In genomic region chr1:248926401-248927182, GRCh38 we compare ENCODE assay signal across 1 cellular context.
A peak's percentile ranks its signal among the peaks of the same experiment; 100 is the strongest.
TF ChIP-seq lines count a peak whose summit lies in the region.

No MANE protein-coding gene starts in this region.

TF ChIP-seq in K562, 482 proteins besides CTCF, POLR2A, EP300 and RAD21 (continued from another document and continues in another):
- TF ChIP-seq ZNF277 (CRISPR knock-in tag; IDR thresholded peaks at IDR 0.05; ENCODE audit: borderline replicate concordance) (no peak), ZEB2 (IDR thresholded peaks at IDR 0.05) (no peak), ZC3H11A (IDR thresholded peaks at IDR 0.05; ENCODE audit: low read depth, low read length) (no peak), KDM5B (IDR thresholded peaks at IDR 0.05; ENCODE audit: insufficient replicate concordance, low read depth, low read length) (no peak), POLR2AphosphoS2 (IDR thresholded peaks at IDR 0.05; ENCODE audit: low read length) (no peak), GTF2B (IDR thresholded peaks at IDR 0.05; ENCODE audit: extremely low read depth, insufficient read length) (no peak), ZNF224 (CRISPR knock-in tag; IDR thresholded peaks at IDR 0.05) (no peak), ZNF695 (CRISPR knock-in tag; IDR thresholded peaks at IDR 0.05) (no peak), EWSR1 (IDR thresholded peaks at IDR 0.05; ENCODE audit: borderline replicate concordance, low read depth, partially characterized antibody) (no peak), E2F4 (CRISPR knock-in tag; IDR thresholded peaks at IDR 0.05; ENCODE audit: low read depth) (no peak), MYC (IDR thresholded peaks at IDR 0.05; ENCODE audit: low read depth, low read length) (0 out of 2 replicates have a peak, but pooled peaks have one; percentile 34), MYC (CRISPR knock-in tag; IDR thresholded peaks at IDR 0.05; ENCODE audit: borderline replicate concordance, low read depth) (no peak), ZNF212 (CRISPR knock-in tag; IDR thresholded peaks at IDR 0.05) (no peak), XRCC4 (IDR thresholded peaks at IDR 0.05; ENCODE audit: extremely low read depth, insufficient read depth, insufficient read length) (no peak), NCOA2 (IDR thresholded peaks at IDR 0.05; ENCODE audit: partially characterized antibody in 2 of 2) (no peak), ZBTB17 (CRISPR knock-in tag; IDR thresholded peaks at IDR 0.05) (no peak), MEF2A (IDR thresholded peaks at IDR 0.05; ENCODE audit: control insufficient read depth, low read depth, low read length) (no peak), GATA2 (CRISPR knock-in tag; IDR thresholded peaks at IDR 0.05) (peak; percentile 66; the same call in 1 of the 2 replicates), SETDB1 (IDR thresholded peaks at IDR 0.05; ENCODE audit: low read length) (no peak), FOXM1 (IDR thresholded peaks at IDR 0.05; ENCODE audit: low read depth) (no peak), FOXM1 (CRISPR knock-in tag; IDR thresholded peaks at IDR 0.05; ENCODE audit: low read depth) (no peak), BMI1 (IDR thresholded peaks at IDR 0.05; ENCODE audit: low read length) (no peak), MYNN (IDR thresholded peaks at IDR 0.05) (no peak), MYNN (CRISPR knock-in tag; IDR thresholded peaks at IDR 0.05) (no peak), FOXP4 (CRISPR knock-in tag; IDR thresholded peaks at IDR 0.05; ENCODE audit: borderline replicate concordance) (no peak), CBX2 (IDR thresholded peaks at IDR 0.05; ENCODE audit: insufficient read depth, low read length, poor library complexity, severe bottlenecking) (no peak), CXXC5 (CRISPR knock-in tag; IDR thresholded peaks at IDR 0.05) (no peak), LCOR (CRISPR knock-in tag; IDR thresholded peaks at IDR 0.05) (peak; percentile 59; the same call in 1 of the 2 replicates), ZBTB9 (CRISPR knock-in tag; IDR thresholded peaks at IDR 0.05) (no peak), ZC3H4 (CRISPR knock-in tag; IDR thresholded peaks at IDR 0.05; ENCODE audit: borderline replicate concordance) (no peak), PKNOX1 (IDR thresholded peaks at IDR 0.05) (peak; percentile 70), UBTF (IDR thresholded peaks at IDR 0.05; ENCODE audit: borderline replicate concordance in 1 of 2, low read depth in 2 of 2, low read length in 2 of 2) (no peak), SLC30A9 (CRISPR knock-in tag; IDR thresholded peaks at IDR 0.05) (no peak), ILF3 (IDR thresholded peaks at IDR 0.05; ENCODE audit: borderline replicate concordance) (no peak), KAT7 (CRISPR knock-in tag; IDR thresholded peaks at IDR 0.05; ENCODE audit: borderline replicate concordance) (no peak), NR2C1 (IDR thresholded peaks at IDR 0.05) (no peak), NR2C1 (tag; IDR thresholded peaks at IDR 0.05) (no peak), ZNF586 (CRISPR knock-in tag; conservative IDR thresholded peaks at IDR 0.05) (no peak), DMBX1 (CRISPR knock-in tag; IDR thresholded peaks at IDR 0.05; ENCODE audit: borderline replicate concordance) (no peak), SREBF1 (IDR thresholded peaks at IDR 0.05; ENCODE audit: borderline replicate concordance, low read depth, low read length) (no peak), NR1H2 (CRISPR knock-in tag; IDR thresholded peaks at IDR 0.05) (no peak), NCOA4 (IDR thresholded peaks at IDR 0.05; ENCODE audit: partially characterized antibody) (no peak), TCFL5 (CRISPR knock-in tag; conservative IDR thresholded peaks at IDR 0.05) (no peak), MXI1 (IDR thresholded peaks at IDR 0.05; ENCODE audit: low read depth, low read length) (no peak), FUS (optimal IDR thresholded peaks at IDR 0.05; ENCODE audit: low read depth, low read length) (no peak), ERF (CRISPR knock-in tag; IDR thresholded peaks at IDR 0.05) (no peak), CBFA2T3 (IDR thresholded peaks at IDR 0.05) (peak; percentile 49), TCF3 (CRISPR knock-in tag; IDR thresholded peaks at IDR 0.05) (peak; percentile 52), ELF2 (CRISPR knock-in tag; IDR thresholded peaks at IDR 0.05) (no peak), KDM1A (IDR thresholded peaks at IDR 0.05) (peak; percentile 68 to 75; a peak in 2 of 4 replicates)
- TF ChIP-seq, protein P1, sequence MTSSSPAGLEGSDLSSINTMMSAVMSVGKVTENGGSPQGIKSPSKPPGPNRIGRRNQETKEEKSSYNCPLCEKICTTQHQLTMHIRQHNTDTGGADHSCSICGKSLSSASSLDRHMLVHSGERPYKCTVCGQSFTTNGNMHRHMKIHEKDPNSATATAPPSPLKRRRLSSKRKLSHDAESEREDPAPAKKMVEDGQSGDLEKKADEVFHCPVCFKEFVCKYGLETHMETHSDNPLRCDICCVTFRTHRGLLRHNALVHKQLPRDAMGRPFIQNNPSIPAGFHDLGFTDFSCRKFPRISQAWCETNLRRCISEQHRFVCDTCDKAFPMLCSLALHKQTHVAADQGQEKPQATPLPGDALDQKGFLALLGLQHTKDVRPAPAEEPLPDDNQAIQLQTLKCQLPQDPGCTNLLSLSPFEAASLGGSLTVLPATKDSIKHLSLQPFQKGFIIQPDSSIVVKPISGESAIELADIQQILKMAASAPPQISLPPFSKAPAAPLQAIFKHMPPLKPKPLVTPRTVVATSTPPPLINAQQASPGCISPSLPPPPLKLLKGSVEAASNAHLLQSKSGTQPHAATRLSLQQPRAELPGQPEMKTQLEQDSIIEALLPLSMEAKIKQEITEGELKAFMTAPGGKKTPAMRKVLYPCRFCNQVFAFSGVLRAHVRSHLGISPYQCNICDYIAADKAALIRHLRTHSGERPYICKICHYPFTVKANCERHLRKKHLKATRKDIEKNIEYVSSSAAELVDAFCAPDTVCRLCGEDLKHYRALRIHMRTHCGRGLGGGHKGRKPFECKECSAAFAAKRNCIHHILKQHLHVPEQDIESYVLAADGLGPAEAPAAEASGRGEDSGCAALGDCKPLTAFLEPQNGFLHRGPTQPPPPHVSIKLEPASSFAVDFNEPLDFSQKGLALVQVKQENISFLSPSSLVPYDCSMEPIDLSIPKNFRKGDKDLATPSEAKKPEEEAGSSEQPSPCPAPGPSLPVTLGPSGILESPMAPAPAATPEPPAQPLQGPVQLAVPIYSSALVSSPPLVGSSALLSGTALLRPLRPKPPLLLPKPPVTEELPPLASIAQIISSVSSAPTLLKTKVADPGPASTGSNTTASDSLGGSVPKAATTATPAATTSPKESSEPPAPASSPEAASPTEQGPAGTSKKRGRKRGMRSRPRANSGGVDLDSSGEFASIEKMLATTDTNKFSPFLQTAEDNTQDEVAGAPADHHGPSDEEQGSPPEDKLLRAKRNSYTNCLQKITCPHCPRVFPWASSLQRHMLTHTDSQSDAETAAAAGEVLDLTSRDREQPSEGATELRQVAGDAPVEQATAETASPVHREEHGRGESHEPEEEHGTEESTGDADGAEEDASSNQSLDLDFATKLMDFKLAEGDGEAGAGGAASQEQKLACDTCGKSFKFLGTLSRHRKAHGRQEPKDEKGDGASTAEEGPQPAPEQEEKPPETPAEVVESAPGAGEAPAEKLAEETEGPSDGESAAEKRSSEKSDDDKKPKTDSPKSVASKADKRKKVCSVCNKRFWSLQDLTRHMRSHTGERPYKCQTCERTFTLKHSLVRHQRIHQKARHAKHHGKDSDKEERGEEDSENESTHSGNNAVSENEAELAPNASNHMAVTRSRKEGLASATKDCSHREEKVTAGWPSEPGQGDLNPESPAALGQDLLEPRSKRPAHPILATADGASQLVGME (CRISPR knock-in tag; IDR thresholded peaks at IDR 0.05) = no peak
- TF ChIP-seq, protein P2, sequence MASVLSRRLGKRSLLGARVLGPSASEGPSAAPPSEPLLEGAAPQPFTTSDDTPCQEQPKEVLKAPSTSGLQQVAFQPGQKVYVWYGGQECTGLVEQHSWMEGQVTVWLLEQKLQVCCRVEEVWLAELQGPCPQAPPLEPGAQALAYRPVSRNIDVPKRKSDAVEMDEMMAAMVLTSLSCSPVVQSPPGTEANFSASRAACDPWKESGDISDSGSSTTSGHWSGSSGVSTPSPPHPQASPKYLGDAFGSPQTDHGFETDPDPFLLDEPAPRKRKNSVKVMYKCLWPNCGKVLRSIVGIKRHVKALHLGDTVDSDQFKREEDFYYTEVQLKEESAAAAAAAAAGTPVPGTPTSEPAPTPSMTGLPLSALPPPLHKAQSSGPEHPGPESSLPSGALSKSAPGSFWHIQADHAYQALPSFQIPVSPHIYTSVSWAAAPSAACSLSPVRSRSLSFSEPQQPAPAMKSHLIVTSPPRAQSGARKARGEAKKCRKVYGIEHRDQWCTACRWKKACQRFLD (CRISPR knock-in tag; IDR thresholded peaks at IDR 0.05) = no peak
- TF ChIP-seq, protein P3, sequence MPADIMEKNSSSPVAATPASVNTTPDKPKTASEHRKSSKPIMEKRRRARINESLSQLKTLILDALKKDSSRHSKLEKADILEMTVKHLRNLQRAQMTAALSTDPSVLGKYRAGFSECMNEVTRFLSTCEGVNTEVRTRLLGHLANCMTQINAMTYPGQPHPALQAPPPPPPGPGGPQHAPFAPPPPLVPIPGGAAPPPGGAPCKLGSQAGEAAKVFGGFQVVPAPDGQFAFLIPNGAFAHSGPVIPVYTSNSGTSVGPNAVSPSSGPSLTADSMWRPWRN (IDR thresholded peaks at IDR 0.05; ENCODE audit: low read depth) = no peak
